Comparison of ENCODE assay signal across 9 cellular contexts in genomic region chr20:50286609-50287008, GRCh38.
A peak's percentile ranks its signal among the peaks of the same experiment; 100 is the strongest.
DNase-seq lines count a peak whose midpoint lies in the region; ATAC-seq and TF ChIP-seq lines count a peak whose summit lies in the region.
"Had no signal": no experiment of that assay in that cellular context is flagged by ENCODE, and none has a peak within 500 bp of the region (broad histone marks: within the 10 kb centered on the region; RNA-seq: fewer than 3 reads in every experiment).

No MANE protein-coding gene starts in this region.

- peak; percentile 67 for DNase-seq in Caki2 (ENCODE audit: low read depth)
- DNase-seq in coronary artery (ENCODE audit: low spot score), result peak; percentile 89
- no peak for DNase-seq in Caco-2
- DNase-seq in SHP77 (lab: John Stamatoyannopoulos, UW), result no peak
- DNase-seq in medulla oblongata (ENCODE audit: extremely low spot score), result no peak
- DNase-seq: activated naive CD8-positive, alpha-beta T cell treated with anti-CD3 and anti-CD28 coated beads, Interleukin-2, amount 10 ng/mL, durations not matched to agents 7 days and 5 days had no signal

- no peaks in the 10 kb centered on the region for H3K4me1 Mint-ChIP-seq in Caco-2 (ENCODE audit: low read depth, unreplicated experiment)

- H3K36me3 ChIP-seq in neutrophil (peaks cover 19% of the 10 kb centered on the region), Caco-2 (ENCODE audit: control insufficient read depth, insufficient read depth, low read length) (no peaks in the 10 kb centered on the region)

- no peaks in the 10 kb centered on the region for H3K27me3 Mint-ChIP-seq in Caco-2 (ENCODE audit: insufficient read depth, unreplicated experiment)

- H3K27me3 ChIP-seq in neutrophil (no peaks in the 10 kb centered on the region), Caco-2 (replicated peaks; ENCODE audit: control insufficient read depth, insufficient read depth, low read length) (no peaks in the 10 kb centered on the region)

- H3K9me3 Mint-ChIP-seq in Caco-2 (ENCODE audit: unreplicated experiment), result no peaks in the 10 kb centered on the region
- H3K9me3 Mint-ChIP-seq: activated naive CD8-positive, alpha-beta T cell treated with anti-CD3 and anti-CD28 coated beads, Interleukin-2, amount 10 ng/mL, durations not matched to agents 7 days and 5 days had no signal

- H3K36me3 Mint-ChIP-seq in Caco-2 (ENCODE audit: insufficient read depth, unreplicated experiment), result no peaks in the 10 kb centered on the region
- H3K36me3 Mint-ChIP-seq: activated naive CD8-positive, alpha-beta T cell treated with anti-CD3 and anti-CD28 coated beads, Interleukin-2, amount 10 ng/mL, durations not matched to agents 7 days and 5 days had no signal

- BruUV-seq in Caco-2 (replicated peaks; lab: Mats Ljungman, UMichigan), result no TSS peak

- H3K4me3 ChIP-seq in coronary artery (peak overlapping the region; percentile 41), neutrophil (ENCODE audit: low read depth in 1 of 2, low read length in 1 of 2) (no peak overlapping the region), Caco-2 (ENCODE audit: low read depth, low read length) (no peak overlapping the region)

- no peak overlapping the region for H3K4me3 Mint-ChIP-seq in Caco-2 (ENCODE audit: unreplicated experiment)
- H3K4me3 Mint-ChIP-seq: activated naive CD8-positive, alpha-beta T cell treated with anti-CD3 and anti-CD28 coated beads, Interleukin-2, amount 10 ng/mL, durations not matched to agents 7 days and 5 days had no signal

- no peak overlapping the region for H3K27ac Mint-ChIP-seq in Caco-2 (ENCODE audit: unreplicated experiment)
- H3K27ac Mint-ChIP-seq: activated naive CD8-positive, alpha-beta T cell treated with anti-CD3 and anti-CD28 coated beads, Interleukin-2, amount 10 ng/mL, durations not matched to agents 7 days and 5 days had no signal

- H3K27ac ChIP-seq in coronary artery, result peak overlapping the region; percentile 89
- H3K27ac ChIP-seq in neutrophil, result peak overlapping the region; percentile 100

- in situ Hi-C loops in Caki2 (cut with HindIII; ENCODE audit: low pct_unique_long_range_greater_than_20kb, low sequenced_read_pairs), result loop anchor here (10.0 kb wide), 1 partner anchor 198 kb away; no protein-coding TSS in a partner anchor

- no peak for TF ChIP-seq CTCF in coronary artery (IDR thresholded peaks at IDR 0.05)
- TF ChIP-seq CTCF in neutrophil (IDR thresholded peaks at IDR 0.05), result no peak
- no peak for TF ChIP-seq CTCF in Caco-2 (IDR thresholded peaks at IDR 0.05; ENCODE audit: insufficient read depth in 1 of 2, low read depth in 1 of 2, low read length in 1 of 2, severe bottlenecking in 1 of 2, unreplicated experiment in 1 of 2)

- intact Hi-C loops in Caco-2 (cut with micrococcal nuclease; ENCODE audit: unreplicated experiment), result no loop called here

- no peaks in the 10 kb centered on the region for H3K9me3 ChIP-seq in neutrophil
- H3K9me3 ChIP-seq in Caco-2, result no peaks in the 10 kb centered on the region

- CTCF ChIA-PET in Caco-2 (lab: Charles Lee), result no interaction called here

- peak; percentile 41 for ATAC-seq in HG03442 (IDR thresholded peaks at IDR 0.05; ENCODE audit: unreplicated experiment)
- ATAC-seq in GM19397 (IDR thresholded peaks at IDR 0.05; ENCODE audit: unreplicated experiment), result no peak

- POLR2A ChIA-PET in Caco-2 (lab: Charles Lee), result no interaction called here

- peaks cover 45 to 51% of the 10 kb centered on the region in 2 experiments for H3K4me1 ChIP-seq in neutrophil (ENCODE audit: control insufficient read depth in 1 of 2, insufficient read depth in 1 of 2, low read depth in 1 of 2, low read length in 1 of 2)
- H3K4me1 ChIP-seq in Caco-2, result peaks cover 12% of the 10 kb centered on the region

Comparison
In these comparisons a context has a peak if more than half of its experiments do, and no peak if none do; other contexts are left out.
1. DNase-seq: peak in Caki2 (single experiment) and coronary artery (single experiment); none in Caco-2 (0 of 2), SHP77 (0 of 2) and medulla oblongata (single experiment).